ENCODE assay signal across 8 cellular contexts in the genomic region with DNA sequence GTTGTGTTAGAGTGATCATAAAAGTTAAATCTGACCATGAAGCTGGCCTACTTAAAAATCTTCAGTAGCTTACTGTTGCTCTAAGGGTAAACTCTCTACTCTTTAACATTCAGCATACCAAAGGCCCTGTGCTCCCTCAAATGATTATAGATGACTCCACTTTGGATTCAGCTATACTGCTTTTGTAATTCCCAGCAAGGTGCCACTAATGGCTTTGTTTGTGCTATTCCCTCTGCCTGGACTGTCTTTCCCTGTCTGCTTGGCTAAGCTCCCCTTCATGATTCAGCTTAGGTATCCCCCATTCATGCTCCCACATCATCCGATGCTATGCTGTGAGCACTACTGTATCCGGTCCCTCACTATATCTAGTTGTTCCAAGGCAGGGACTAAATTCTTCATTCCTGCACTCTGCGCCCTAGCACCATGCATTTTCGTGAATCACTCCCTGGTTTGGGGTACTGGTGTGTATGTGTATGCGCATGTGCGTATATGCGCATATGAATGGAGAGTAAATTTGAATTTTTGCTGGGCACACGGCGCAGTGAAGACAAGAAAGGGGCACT. TPM values are rescaled to one million over a fixed set of nuclear protein-coding genes. Genes with fewer than 3 reads are reported as not detected.
DNase-seq lines count a peak whose midpoint lies in the region; ATAC-seq and TF ChIP-seq lines count a peak whose summit lies in the region.

No MANE protein-coding gene starts in this region.

- H3K36me3 ChIP-seq in CD4-positive, alpha-beta memory T cell (ENCODE audit: insufficient read depth, low read length) = peaks cover under 1% of the 10 kb centered on the region
- H3K36me3 ChIP-seq in heart left ventricle (peaks cover 0 to 22% (median 12%) of the 10 kb centered on the region in 9 donors), sigmoid colon (peaks cover 0 to 9% (median 0%) of the 10 kb centered on the region in 4 donors)

- H3K27me3 ChIP-seq in CD4-positive, alpha-beta memory T cell (ENCODE audit: insufficient read depth, low read length) = no peaks in the 10 kb centered on the region
- H3K27me3 ChIP-seq in heart left ventricle (peaks cover 0 to 20% (median 0%) of the 10 kb centered on the region in 9 donors), sigmoid colon (no peaks in the 10 kb centered on the region)

- H3K4me1 ChIP-seq in CD4-positive, alpha-beta memory T cell (ENCODE audit: insufficient read depth, low read length) = peaks cover 50% of the 10 kb centered on the region
- peaks cover 0 to 21% (median 7%) of the 10 kb centered on the region in 12 donors for H3K4me1 ChIP-seq in heart left ventricle
- H3K4me1 ChIP-seq in sigmoid colon = peaks cover 0 to 21% (median 13%) of the 10 kb centered on the region in 4 donors

- no peak for TF ChIP-seq EP300 in sigmoid colon (IDR thresholded peaks at IDR 0.05)

- peak overlapping the region; percentile 94 to 98 (median 96) for H3K27ac Mint-ChIP-seq in CD4-positive, alpha-beta memory T cell
- H3K27ac Mint-ChIP-seq in HFFc6 = peak overlapping the region; percentile 96

- no peaks in the 10 kb centered on the region for H3K9me3 Mint-ChIP-seq in CD4-positive, alpha-beta memory T cell
- H3K9me3 Mint-ChIP-seq in HFFc6 = no peaks in the 10 kb centered on the region

- peak overlapping the region; percentile 92 to 96 (median 96) for H3K4me3 Mint-ChIP-seq in CD4-positive, alpha-beta memory T cell
- H3K4me3 Mint-ChIP-seq in HFFc6 = peak overlapping the region; percentile 92

- POLR2A ChIA-PET in CD4-positive, alpha-beta memory T cell (lab: Charles Lee; ENCODE audit: partially characterized antibody) = interaction anchor here (0.8 to 2.2 kb wide), 4 partner anchors 15 to 1558 kb away, joined by 3 to 15 read pairs (median 6); a partner anchor contains a TSS

- no peak for TF ChIP-seq POLR2A in heart left ventricle (IDR thresholded peaks at IDR 0.05)
- no peak for TF ChIP-seq POLR2A in sigmoid colon (IDR thresholded peaks at IDR 0.05)
- TF ChIP-seq POLR2A in lower leg skin (IDR thresholded peaks at IDR 0.05) = no peak

- WGBS in heart left ventricle, 4 donors = 2 to 48% (median 16%) methylated on average over 9 of the region's 9 CpGs
- 1% methylated on average over 9 of the region's 9 CpGs for WGBS in sigmoid colon, 2 donors
- 0 to 36% methylated on average over 7 to 9 of the region's 9 CpGs for WGBS in lower leg skin, 2 donors

- H3K27ac ChIP-seq in CD4-positive, alpha-beta memory T cell (ENCODE audit: low read depth, low read length) = peak overlapping the region; percentile 69
- peak overlapping the region; percentile 61 to 92 (median 82) for H3K27ac ChIP-seq in heart left ventricle
- peak overlapping the region; percentile 86 to 88 (median 88) for H3K27ac ChIP-seq in sigmoid colon

- no peak for TF ChIP-seq CTCF in HFFc6 (IDR thresholded peaks at IDR 0.05)
- no peak for TF ChIP-seq CTCF in WI38 (IDR thresholded peaks at IDR 0.05; ENCODE audit: low read depth, low read length)
- TF ChIP-seq CTCF in heart left ventricle (IDR thresholded peaks at IDR 0.05) = no peak
- TF ChIP-seq CTCF in sigmoid colon (IDR thresholded peaks at IDR 0.05) = no peak
- TF ChIP-seq CTCF in lower leg skin (IDR thresholded peaks at IDR 0.05) = no peak

- intact Hi-C loops in CD4-positive, alpha-beta memory T cell (cut with micrococcal nuclease) = loop anchor here (2.0 to 10.0 kb wide), 4 partner anchors 80 to 1726 kb away; a partner anchor contains a TSS
- intact Hi-C loops in heart left ventricle (cut with DNase I) (no loop called here), sigmoid colon (cut with DNase I) (loop anchor here (10.0 kb wide), 1 partner anchor 82 kb away; no protein-coding TSS in a partner anchor), lower leg skin (cut with DNase I; ENCODE audit: low total_unique reads) (no loop called here)

- no peaks in the 10 kb centered on the region for H3K27me3 Mint-ChIP-seq in CD4-positive, alpha-beta memory T cell
- H3K27me3 Mint-ChIP-seq in HFFc6 (ENCODE audit: insufficient read depth) = peaks cover 2% of the 10 kb centered on the region; the same call in 1 of the 2 replicates

- no peak for DNase-seq in CD4-positive, alpha-beta memory T cell
- no peak for DNase-seq in HFFc6
- no peak for DNase-seq in heart left ventricle
- DNase-seq in sigmoid colon = no peak
- DNase-seq in lower leg skin (ENCODE audit: low spot score in 2 of 2) = no peak
- no peak for DNase-seq in NCI-H2227 treated with DMSO at 0.1 percent for 48 hours (lab: John Stamatoyannopoulos, UW)

- ATAC-seq in heart left ventricle (peak; percentile 48 to 63 (median 60)), GM19397 (IDR thresholded peaks at IDR 0.05; ENCODE audit: unreplicated experiment) (no peak)

- no peaks in the 10 kb centered on the region for H3K9me3 ChIP-seq in CD4-positive, alpha-beta memory T cell (ENCODE audit: control insufficient read depth in 1 of 2, low read length in 2 of 2)
- H3K9me3 ChIP-seq in heart left ventricle = no peaks in the 10 kb centered on the region
- H3K9me3 ChIP-seq in sigmoid colon = no peaks in the 10 kb centered on the region

- CTCF ChIA-PET in CD4-positive, alpha-beta memory T cell (lab: Charles Lee; ENCODE audit: partially characterized antibody) = interaction anchor here (1.2 to 1.5 kb wide), 2 partner anchors 9 to 24 kb away, joined by 4 read pairs; no protein-coding TSS in a partner anchor

- peak overlapping the region; percentile 38 to 61 for H3K4me3 ChIP-seq in CD4-positive, alpha-beta memory T cell (ENCODE audit: low read length in 2 of 2)
- H3K4me3 ChIP-seq in WI38 (ENCODE audit: low read depth, low read length) (peak overlapping the region; percentile 65), heart left ventricle (peak overlapping the region; percentile 31 to 94 (median 70)), sigmoid colon (peak overlapping the region; percentile 52 to 68 (median 60)), lower leg skin (ENCODE audit: low read depth, poor library complexity, severe bottlenecking) (no peak overlapping the region)

- H3K4me1 Mint-ChIP-seq in CD4-positive, alpha-beta memory T cell = peaks cover 35 to 69% (median 48%) of the 10 kb centered on the region in 4 donors
- peaks cover 44% of the 10 kb centered on the region for H3K4me1 Mint-ChIP-seq in HFFc6 (ENCODE audit: low read depth)

- peaks cover 4 to 27% of the 10 kb centered on the region in 2 donors for H3K36me3 Mint-ChIP-seq in CD4-positive, alpha-beta memory T cell
- H3K36me3 Mint-ChIP-seq in HFFc6 (ENCODE audit: low read depth) = peaks cover 27% of the 10 kb centered on the region

RNA-seq across cellular contexts. Expression of a gene that starts 0.5 kb away (rescaled TPM):
- total RNA-seq in CD4-positive, alpha-beta memory T cell = 10 to 100 TPM; 26.7 to 28.0 TPM
- polyA plus RNA-seq in CD4-positive, alpha-beta memory T cell = 10 to 100 TPM; 45.9 to 51.9 TPM
- 10 to 100 TPM; 20.6 to 28.1 (median 24.5) TPM for total RNA-seq in HFFc6 (2021; fragmentation: NEBNext Ultra II Directional; extraction: Animal tissue kit (Norgen Biotek cat#: 25700))
- total RNA-seq in heart left ventricle (10 to 100 TPM in 7 of 9 donors, 1 to 10 TPM in 2; 8.6 to 17.5 (median 12.3) TPM), sigmoid colon (10 to 100 TPM; 16.4 to 22.2 (median 18.8) TPM), lower leg skin (10 to 100 TPM; 15.4 to 22.9 (median 20.9) TPM)
- polyA plus RNA-seq in heart left ventricle (10 to 100 TPM; 20.6 to 33.3 TPM), sigmoid colon (10 to 100 TPM; 31.5 to 40.2 (median 36.0) TPM)

Comparison
In these comparisons a context has a peak if more than half of its experiments do, and no peak if none do; other contexts are left out.
1. intact Hi-C loops: an anchor here in CD4-positive, alpha-beta memory T cell (2.0 to 10.0 kb wide) and sigmoid colon (10.0 kb wide); none called in heart left ventricle and lower leg skin.